29 cellular contexts compared by ENCODE assay signal in genomic region chr11:102407901-102408300, GRCh38. TPM values are rescaled to one million over a fixed set of nuclear protein-coding genes. Genes with fewer than 3 reads are reported as not detected.
A peak's percentile ranks its signal among the peaks of the same experiment; 100 is the strongest.
DNase-seq lines count a peak whose midpoint lies in the region; ATAC-seq and TF ChIP-seq lines count a peak whose summit lies in the region.
"Had no signal": no experiment of that assay in that cellular context is flagged by ENCODE, and none has a peak within 500 bp of the region (broad histone marks: within the 10 kb centered on the region; RNA-seq: fewer than 3 reads in every experiment).

No MANE protein-coding gene starts in this region.

- no peaks in the 10 kb centered on the region for H3F3A ChIP-seq in PC-3 (ENCODE audit: low read length, unreplicated experiment)

- CTCF ChIA-PET in PC-3 (lab: Charles Lee), result no interaction called here

- H3K4me3 Mint-ChIP-seq in T-helper 1 cell treated with Interleukin-12 subunit alpha and Interleukin-12 subunit beta and Interleukin-4 antibody, amounts not matched to agents 30 μg/mL and 1 μg/mL, for 36 hours, result no peak overlapping the region
- H3K4me3 Mint-ChIP-seq in activated naive CD8-positive, alpha-beta T cell treated with anti-CD3 and anti-CD28 coated beads, Interleukin-2, amount 50 U/mL, for 24 hours, result no peak overlapping the region
- no peak overlapping the region for H3K4me3 Mint-ChIP-seq in glutamatergic neuron (ENCODE audit: unreplicated experiment)
- H3K4me3 Mint-ChIP-seq: WTC11 had no signal

- H3K79me2 ChIP-seq in PC-3 (ENCODE audit: low read length), result peaks cover 70% of the 10 kb centered on the region
- H3K79me2 ChIP-seq in trophoblast cell (ENCODE audit: control insufficient read depth, insufficient read depth, low read length, poor library complexity), result no peaks in the 10 kb centered on the region

- H2AFZ ChIP-seq in PC-3 (ENCODE audit: low read length) (no peak overlapping the region), trophoblast cell (ENCODE audit: insufficient read depth, low read length, poor library complexity) (no peak overlapping the region)

- DNase-seq in T-helper 1 cell (no peak), PC-3 (no peak), trophoblast cell (peak; percentile 15 to 77), hippocampal formation (lab: John Stamatoyannopoulos, UW) (no peak), glutamatergic neuron (no peak)
- DNase-seq in activated naive CD8-positive, alpha-beta T cell treated with anti-CD3 and anti-CD28 coated beads, Interleukin-2, amount 50 U/mL, for 24 hours, result no peak
- DNase-seq: activated CD4-positive, alpha-beta T cell treated with anti-CD3 and anti-CD28 coated beads, Interleukin-2, amount 50 U/mL, for 1 hour; activated effector memory CD4-positive, alpha-beta T cell treated with Interleukin-2 at 50 U/mL for 16 hours; amniotic stem cell; brain microvascular endothelial cell; effector CD4-positive, alpha-beta T cell; erythroblast; IMR-90; left cardiac atrium; NCI-H1092 treated with DMSO at 0.1 percent for 48 hours; NCI-H187; NCI-H2171 treated with DMSO at 0.1 percent for 48 hours; NCI-H524 treated with DMSO at 0.1 percent for 48 hours; SHP77; sigmoid colon; stimulated activated CD4-positive, alpha-beta T cell treated with anti-CD3 and anti-CD28 coated beads, Interleukin-15, amount 100 ng/mL, for 24 hours; T1000 had no signal

- no peak overlapping the region for H3K9ac ChIP-seq in PC-3 (ENCODE audit: low read length)
- no peak overlapping the region for H3K9ac ChIP-seq in trophoblast cell (ENCODE audit: low read length)

- intact Hi-C loops in PC-3 (cut with micrococcal nuclease), result no loop called here

- H2BK120ac ChIP-seq in trophoblast cell (ENCODE audit: insufficient read depth, low read length, poor library complexity), result no peak overlapping the region

- no peak overlapping the region for H3K27ac ChIP-seq in PC-3 (ENCODE audit: low read length)
- no peak overlapping the region for H3K27ac ChIP-seq in trophoblast cell (ENCODE audit: low read depth, low read length)
- H3K27ac ChIP-seq: 22Rv1, brain microvascular endothelial cell, prostate gland, suprapubic skin had no signal

- peaks cover 21% of the 10 kb centered on the region for H3K36me3 Mint-ChIP-seq in T-helper 1 cell treated with Interleukin-12 subunit alpha and Interleukin-12 subunit beta and Interleukin-4 antibody, amounts not matched to agents 30 μg/mL and 1 μg/mL, for 36 hours (ENCODE audit: low read depth)
- H3K36me3 Mint-ChIP-seq in activated naive CD8-positive, alpha-beta T cell treated with anti-CD3 and anti-CD28 coated beads, Interleukin-2, amount 50 U/mL, for 24 hours (ENCODE audit: low read depth), result peaks cover 28% of the 10 kb centered on the region
- H3K36me3 Mint-ChIP-seq in glutamatergic neuron (ENCODE audit: unreplicated experiment), result no peaks in the 10 kb centered on the region

- ATAC-seq in PC-3 (peak; percentile 35), GM18502 (IDR thresholded peaks at IDR 0.05; ENCODE audit: poor library complexity, unreplicated experiment) (no peak)
- no peak for ATAC-seq in activated naive CD8-positive, alpha-beta T cell treated with anti-CD3 and anti-CD28 coated beads, Interleukin-2, amount 50 U/mL, for 24 hours
- ATAC-seq: left cardiac atrium, WTC11 had no signal

- H4K91ac ChIP-seq in trophoblast cell (ENCODE audit: low read depth, low read length), result no peak overlapping the region

- WGBS in trophoblast cell (ENCODE audit: extremely low coverage, insufficient coverage, insufficient read length), result no CpG with 5 or more reads among the region's 3 CpGs

- H2BK12ac ChIP-seq in trophoblast cell (ENCODE audit: low read length), result no peak overlapping the region

- H4K20me1 ChIP-seq in PC-3 (ENCODE audit: low read length), result 0 out of 2 replicates have a peak, but pooled peaks cover 11% of the 10 kb centered on the region

- H3K27ac Mint-ChIP-seq in T-helper 1 cell treated with Interleukin-12 subunit alpha and Interleukin-12 subunit beta and Interleukin-4 antibody, amounts not matched to agents 30 μg/mL and 1 μg/mL, for 36 hours, result peak overlapping the region; percentile 9
- peak overlapping the region; percentile 46 for H3K27ac Mint-ChIP-seq in activated naive CD8-positive, alpha-beta T cell treated with anti-CD3 and anti-CD28 coated beads, Interleukin-2, amount 50 U/mL, for 24 hours
- H3K27ac Mint-ChIP-seq in glutamatergic neuron (ENCODE audit: unreplicated experiment), result no peak overlapping the region

- H3K23ac ChIP-seq in trophoblast cell (ENCODE audit: low read length), result no peak overlapping the region

- H3K9me3 ChIP-seq in PC-3 (ENCODE audit: low read length) (no peaks in the 10 kb centered on the region), trophoblast cell (ENCODE audit: insufficient read depth, low read depth, low read length) (no peaks in the 10 kb centered on the region)
- H3K9me3 ChIP-seq: HAP-1, prostate gland, sigmoid colon, suprapubic skin had no signal

- peaks cover 7% of the 10 kb centered on the region; the same call in 1 of the 2 replicates for H3K4me1 ChIP-seq in PC-3 (ENCODE audit: insufficient read depth, low read length)
- H3K4me1 ChIP-seq in trophoblast cell (ENCODE audit: control insufficient read depth in 1 of 2, insufficient read depth in 2 of 2, low read length in 2 of 2), result peaks cover 5 to 9% of the 10 kb centered on the region in 2 experiments
- H3K4me1 ChIP-seq: prostate gland had no signal

- H3K4ac ChIP-seq in trophoblast cell (ENCODE audit: low read depth, low read length), result no peak overlapping the region

- H3K27me3 ChIP-seq in PC-3 (ENCODE audit: low read length), result no peaks in the 10 kb centered on the region
- no peaks in the 10 kb centered on the region for H3K27me3 ChIP-seq in trophoblast cell (ENCODE audit: insufficient read depth, low read length)
- H3K27me3 ChIP-seq: brain microvascular endothelial cell, sigmoid colon, suprapubic skin had no signal

- H2AK5ac ChIP-seq in trophoblast cell (ENCODE audit: low read length), result no peak overlapping the region

- no peaks in the 10 kb centered on the region for H3K9me3 Mint-ChIP-seq in T-helper 1 cell treated with Interleukin-12 subunit alpha and Interleukin-12 subunit beta and Interleukin-4 antibody, amounts not matched to agents 30 μg/mL and 1 μg/mL, for 36 hours
- H3K9me3 Mint-ChIP-seq in activated naive CD8-positive, alpha-beta T cell treated with anti-CD3 and anti-CD28 coated beads, Interleukin-2, amount 50 U/mL, for 24 hours, result no peaks in the 10 kb centered on the region
- no peaks in the 10 kb centered on the region for H3K9me3 Mint-ChIP-seq in glutamatergic neuron (ENCODE audit: unreplicated experiment)
- H3K9me3 Mint-ChIP-seq: WTC11 had no signal

- no peak overlapping the region for H3K4me2 ChIP-seq in PC-3 (ENCODE audit: low read length)
- no peak overlapping the region for H3K4me2 ChIP-seq in trophoblast cell (ENCODE audit: low read length)

- H3K4me3 ChIP-seq in PC-3 (ENCODE audit: low read length) (no peak overlapping the region), trophoblast cell (ENCODE audit: low read depth, low read length) (no peak overlapping the region)
- H3K4me3 ChIP-seq: HAP-1, prostate gland, sigmoid colon, suprapubic skin had no signal

- TF ChIP-seq CTCF in PC-3 (conservative IDR thresholded peaks at IDR 0.05; ENCODE audit: low read depth, low read length) (no peak), glutamatergic neuron (IDR thresholded peaks at IDR 0.05; ENCODE audit: partially characterized antibody, unreplicated experiment) (no peak)

- POLR2A ChIA-PET in PC-3 (lab: Charles Lee; ENCODE audit: unreplicated experiment), result no interaction called here

- H2BK5ac ChIP-seq in trophoblast cell (ENCODE audit: low read depth, low read length, poor library complexity), result no peak overlapping the region

- no peak overlapping the region for H4K12ac ChIP-seq in trophoblast cell (ENCODE audit: low read depth, low read length)

- BruUV-seq in PC-3 (replicated peaks; lab: Mats Ljungman, UMichigan), result no TSS peak

- peaks cover 32% of the 10 kb centered on the region for H3K4me1 Mint-ChIP-seq in T-helper 1 cell treated with Interleukin-12 subunit alpha and Interleukin-12 subunit beta and Interleukin-4 antibody, amounts not matched to agents 30 μg/mL and 1 μg/mL, for 36 hours (ENCODE audit: low read depth)
- H3K4me1 Mint-ChIP-seq in activated naive CD8-positive, alpha-beta T cell treated with anti-CD3 and anti-CD28 coated beads, Interleukin-2, amount 50 U/mL, for 24 hours, result peaks cover 71% of the 10 kb centered on the region
- peaks cover 12% of the 10 kb centered on the region for H3K4me1 Mint-ChIP-seq in glutamatergic neuron (ENCODE audit: low read depth, unreplicated experiment)

- no peak overlapping the region for H3K14ac ChIP-seq in trophoblast cell (ENCODE audit: low read length)

- H3K36me3 ChIP-seq in PC-3 (ENCODE audit: low read depth, low read length), result no peaks in the 10 kb centered on the region; the same call in 1 of the 2 replicates
- H3K36me3 ChIP-seq in trophoblast cell (ENCODE audit: control insufficient read depth in 1 of 2, insufficient read depth in 2 of 2, low read length in 2 of 2), result peaks cover 3% of the 10 kb centered on the region in 2 experiments
- H3K36me3 ChIP-seq: HAP-1, prostate gland, suprapubic skin had no signal

- no peak overlapping the region for H3K18ac ChIP-seq in trophoblast cell (ENCODE audit: low read length)

- H4K8ac ChIP-seq in trophoblast cell (ENCODE audit: low read depth, low read length), result no peak overlapping the region

- no peaks in the 10 kb centered on the region for H3K27me3 Mint-ChIP-seq in T-helper 1 cell treated with Interleukin-12 subunit alpha and Interleukin-12 subunit beta and Interleukin-4 antibody, amounts not matched to agents 30 μg/mL and 1 μg/mL, for 36 hours (ENCODE audit: low read depth)
- no peaks in the 10 kb centered on the region for H3K27me3 Mint-ChIP-seq in activated naive CD8-positive, alpha-beta T cell treated with anti-CD3 and anti-CD28 coated beads, Interleukin-2, amount 50 U/mL, for 24 hours
- no peaks in the 10 kb centered on the region for H3K27me3 Mint-ChIP-seq in glutamatergic neuron (ENCODE audit: unreplicated experiment)

- no peaks in the 10 kb centered on the region for H3K9me2 ChIP-seq in PC-3 (replicated peaks; ENCODE audit: low read length)

- no peaks in the 10 kb centered on the region for H3K79me1 ChIP-seq in trophoblast cell (ENCODE audit: low read length)

RNA-seq across cellular contexts. Expression of gene TMEM123, which starts 44.7 kb away (rescaled TPM):
- 136 and 163 TPM in 2 replicates for total RNA-seq in PC-3 (2014; rRNA removed)
- polyA plus RNA-seq in trophoblast cell (2013), result 99.0 and 103 TPM in 2 replicates
- total RNA-seq in glutamatergic neuron (ENCODE audit: unreplicated experiment), result 18.1 TPM

Comparison
In these comparisons a context has a peak if more than half of its experiments do, and no peak if none do; other contexts are left out.
1. DNase-seq: peak in trophoblast cell (2 of 2); none in T-helper 1 cell (0 of 5), PC-3 (single experiment), activated naive CD8-positive, alpha-beta T cell treated with anti-CD3 and anti-CD28 coated beads, Interleukin-2, amount 50 U/mL, for 24 hours (single experiment), hippocampal formation (0 of 2) and glutamatergic neuron (single experiment).